ENCODE assay signal across 1 cellular context in genomic region chr9:6788175-6789016, GRCh38.
TF ChIP-seq lines count a peak whose summit lies in the region.

No MANE protein-coding gene starts in this region.

TF ChIP-seq in HepG2, 621 proteins besides CTCF, POLR2A, EP300 and RAD21 (continued from another document and continues in another):
- TF ChIP-seq KDM6A (CRISPR knock-in tag; IDR thresholded peaks at IDR 0.05; ENCODE audit: low read depth) (peak; percentile 50), HMGXB3 (CRISPR knock-in tag; IDR thresholded peaks at IDR 0.05; ENCODE audit: borderline replicate concordance) (no peak), ZNF160 (CRISPR knock-in tag; IDR thresholded peaks at IDR 0.05) (no peak), KDM5B (CRISPR knock-in tag; IDR thresholded peaks at IDR 0.05; ENCODE audit: borderline replicate concordance) (0 out of 2 replicates have a peak, but pooled peaks have one; percentile 18), ZFP90 (CRISPR knock-in tag; IDR thresholded peaks at IDR 0.05; ENCODE audit: borderline replicate concordance) (no peak), ZSCAN20 (CRISPR knock-in tag; IDR thresholded peaks at IDR 0.05; ENCODE audit: borderline replicate concordance) (no peak), BCL6 (CRISPR knock-in tag; IDR thresholded peaks at IDR 0.05) (peak; percentile 58), HMGA1 (CRISPR knock-in tag; conservative IDR thresholded peaks at IDR 0.05) (no peak), ZNF891 (CRISPR knock-in tag; IDR thresholded peaks at IDR 0.05) (no peak), TEAD3 (CRISPR knock-in tag; optimal IDR thresholded peaks at IDR 0.05; ENCODE audit: borderline replicate concordance) (peak; percentile 72), HNF4A (CRISPR knock-in tag; IDR thresholded peaks at IDR 0.05) (peak; percentile 82), ZNF619 (CRISPR knock-in tag; IDR thresholded peaks at IDR 0.05) (no peak), SP2 (CRISPR knock-in tag; IDR thresholded peaks at IDR 0.05) (no peak), ZMAT5 (CRISPR knock-in tag; IDR thresholded peaks at IDR 0.05; ENCODE audit: borderline replicate concordance, low read depth) (no peak), JUNB (CRISPR knock-in tag; IDR thresholded peaks at IDR 0.05; ENCODE audit: borderline replicate concordance) (peak; percentile 92), ATF5 (CRISPR knock-in tag; IDR thresholded peaks at IDR 0.05; ENCODE audit: low read depth) (peak; percentile 49; the same call in 1 of the 2 replicates), MBNL3 (CRISPR knock-in tag; conservative IDR thresholded peaks at IDR 0.05) (no peak), SATB2 (CRISPR knock-in tag; IDR thresholded peaks at IDR 0.05) (no peak), ZMYM4 (CRISPR knock-in tag; IDR thresholded peaks at IDR 0.05) (no peak), ZNF570 (CRISPR knock-in tag; IDR thresholded peaks at IDR 0.05; ENCODE audit: borderline replicate concordance) (no peak), NFE2 (CRISPR knock-in tag; IDR thresholded peaks at IDR 0.05) (0 out of 2 replicates have a peak, but pooled peaks have one; percentile 38), ZNF678 (CRISPR knock-in tag; IDR thresholded peaks at IDR 0.05) (no peak), AHR (CRISPR knock-in tag; IDR thresholded peaks at IDR 0.05) (no peak), PRMT3 (CRISPR knock-in tag; IDR thresholded peaks at IDR 0.05; ENCODE audit: borderline replicate concordance, low read depth) (0 out of 2 replicates have a peak, but pooled peaks have one; percentile 64), HMGXB4 (CRISPR knock-in tag; IDR thresholded peaks at IDR 0.05; ENCODE audit: borderline replicate concordance in 1 of 2, low read depth in 1 of 2) (peak in 1 of 2 experiments; percentile 24; a peak in 1 of 4 replicates), ZNF740 (CRISPR knock-in tag; IDR thresholded peaks at IDR 0.05) (no peak), POLR2AphosphoS5 (IDR thresholded peaks at IDR 0.05; ENCODE audit: low read depth, low read length) (peak; percentile 67), ZNF17 (CRISPR knock-in tag; IDR thresholded peaks at IDR 0.05) (no peak), PAX8 (CRISPR knock-in tag; IDR thresholded peaks at IDR 0.05; ENCODE audit: borderline replicate concordance) (no peak), ZNF878 (CRISPR knock-in tag; IDR thresholded peaks at IDR 0.05) (no peak), ISL2 (CRISPR knock-in tag; IDR thresholded peaks at IDR 0.05) (0 out of 2 replicates have a peak, but pooled peaks have one; percentile 16), PHF8 (CRISPR knock-in tag; IDR thresholded peaks at IDR 0.05) (no peak; the same call in 1 of the 2 replicates), MTA3 (CRISPR knock-in tag; IDR thresholded peaks at IDR 0.05) (no peak), JDP2 (CRISPR knock-in tag; IDR thresholded peaks at IDR 0.05; ENCODE audit: borderline replicate concordance) (no peak), MEIS1 (CRISPR knock-in tag; IDR thresholded peaks at IDR 0.05; ENCODE audit: borderline replicate concordance) (0 out of 2 replicates have a peak, but pooled peaks have one; percentile 17), ZNF549 (CRISPR knock-in tag; IDR thresholded peaks at IDR 0.05) (no peak), SOX5 (CRISPR knock-in tag; IDR thresholded peaks at IDR 0.05; ENCODE audit: borderline replicate concordance) (peak; percentile 87)
- TF ChIP-seq, protein P1, sequence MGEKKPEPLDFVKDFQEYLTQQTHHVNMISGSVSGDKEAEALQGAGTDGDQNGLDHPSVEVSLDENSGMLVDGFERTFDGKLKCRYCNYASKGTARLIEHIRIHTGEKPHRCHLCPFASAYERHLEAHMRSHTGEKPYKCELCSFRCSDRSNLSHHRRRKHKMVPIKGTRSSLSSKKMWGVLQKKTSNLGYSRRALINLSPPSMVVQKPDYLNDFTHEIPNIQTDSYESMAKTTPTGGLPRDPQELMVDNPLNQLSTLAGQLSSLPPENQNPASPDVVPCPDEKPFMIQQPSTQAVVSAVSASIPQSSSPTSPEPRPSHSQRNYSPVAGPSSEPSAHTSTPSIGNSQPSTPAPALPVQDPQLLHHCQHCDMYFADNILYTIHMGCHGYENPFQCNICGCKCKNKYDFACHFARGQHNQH (CRISPR knock-in tag; IDR thresholded peaks at IDR 0.05) = no peak
- TF ChIP-seq, protein P2, sequence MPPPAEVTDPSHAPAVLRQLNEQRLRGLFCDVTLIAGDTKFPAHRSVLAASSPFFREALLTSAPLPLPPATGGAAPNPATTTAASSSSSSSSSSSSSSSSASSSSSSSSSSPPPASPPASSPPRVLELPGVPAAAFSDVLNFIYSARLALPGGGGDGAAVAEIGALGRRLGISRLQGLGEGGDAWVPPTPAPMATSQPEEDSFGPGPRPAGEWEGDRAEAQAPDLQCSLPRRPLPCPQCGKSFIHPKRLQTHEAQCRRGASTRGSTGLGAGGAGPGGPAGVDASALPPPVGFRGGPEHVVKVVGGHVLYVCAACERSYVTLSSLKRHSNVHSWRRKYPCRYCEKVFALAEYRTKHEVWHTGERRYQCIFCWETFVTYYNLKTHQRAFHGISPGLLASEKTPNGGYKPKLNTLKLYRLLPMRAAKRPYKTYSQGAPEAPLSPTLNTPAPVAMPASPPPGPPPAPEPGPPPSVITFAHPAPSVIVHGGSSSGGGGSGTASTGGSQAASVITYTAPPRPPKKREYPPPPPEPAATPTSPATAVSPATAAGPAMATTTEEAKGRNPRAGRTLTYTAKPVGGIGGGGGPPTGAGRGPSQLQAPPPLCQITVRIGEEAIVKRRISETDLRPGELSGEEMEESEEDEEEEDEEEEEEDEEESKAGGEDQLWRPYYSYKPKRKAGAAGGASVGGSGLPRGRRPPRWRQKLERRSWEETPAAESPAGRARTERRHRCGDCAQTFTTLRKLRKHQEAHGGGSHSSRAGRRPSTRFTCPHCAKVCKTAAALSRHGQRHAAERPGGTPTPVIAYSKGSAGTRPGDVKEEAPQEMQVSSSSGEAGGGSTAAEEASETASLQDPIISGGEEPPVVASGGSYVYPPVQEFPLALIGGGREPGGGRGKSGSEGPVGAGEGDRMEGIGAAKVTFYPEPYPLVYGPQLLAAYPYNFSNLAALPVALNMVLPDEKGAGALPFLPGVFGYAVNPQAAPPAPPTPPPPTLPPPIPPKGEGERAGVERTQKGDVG (CRISPR knock-in tag; IDR thresholded peaks at IDR 0.05; ENCODE audit: borderline replicate concordance) = no peak
- TF ChIP-seq, protein P3, sequence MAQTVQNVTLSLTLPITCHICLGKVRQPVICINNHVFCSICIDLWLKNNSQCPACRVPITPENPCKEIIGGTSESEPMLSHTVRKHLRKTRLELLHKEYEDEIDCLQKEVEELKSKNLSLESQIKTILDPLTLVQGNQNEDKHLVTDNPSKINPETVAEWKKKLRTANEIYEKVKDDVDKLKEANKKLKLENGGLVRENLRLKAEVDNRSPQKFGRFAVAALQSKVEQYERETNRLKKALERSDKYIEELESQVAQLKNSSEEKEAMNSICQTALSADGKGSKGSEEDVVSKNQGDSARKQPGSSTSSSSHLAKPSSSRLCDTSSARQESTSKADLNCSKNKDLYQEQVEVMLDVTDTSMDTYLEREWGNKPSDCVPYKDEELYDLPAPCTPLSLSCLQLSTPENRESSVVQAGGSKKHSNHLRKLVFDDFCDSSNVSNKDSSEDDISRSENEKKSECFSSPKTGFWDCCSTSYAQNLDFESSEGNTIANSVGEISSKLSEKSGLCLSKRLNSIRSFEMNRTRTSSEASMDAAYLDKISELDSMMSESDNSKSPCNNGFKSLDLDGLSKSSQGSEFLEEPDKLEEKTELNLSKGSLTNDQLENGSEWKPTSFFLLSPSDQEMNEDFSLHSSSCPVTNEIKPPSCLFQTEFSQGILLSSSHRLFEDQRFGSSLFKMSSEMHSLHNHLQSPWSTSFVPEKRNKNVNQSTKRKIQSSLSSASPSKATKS (CRISPR knock-in tag; IDR thresholded peaks at IDR 0.05) = no peak
- TF ChIP-seq, protein P4, sequence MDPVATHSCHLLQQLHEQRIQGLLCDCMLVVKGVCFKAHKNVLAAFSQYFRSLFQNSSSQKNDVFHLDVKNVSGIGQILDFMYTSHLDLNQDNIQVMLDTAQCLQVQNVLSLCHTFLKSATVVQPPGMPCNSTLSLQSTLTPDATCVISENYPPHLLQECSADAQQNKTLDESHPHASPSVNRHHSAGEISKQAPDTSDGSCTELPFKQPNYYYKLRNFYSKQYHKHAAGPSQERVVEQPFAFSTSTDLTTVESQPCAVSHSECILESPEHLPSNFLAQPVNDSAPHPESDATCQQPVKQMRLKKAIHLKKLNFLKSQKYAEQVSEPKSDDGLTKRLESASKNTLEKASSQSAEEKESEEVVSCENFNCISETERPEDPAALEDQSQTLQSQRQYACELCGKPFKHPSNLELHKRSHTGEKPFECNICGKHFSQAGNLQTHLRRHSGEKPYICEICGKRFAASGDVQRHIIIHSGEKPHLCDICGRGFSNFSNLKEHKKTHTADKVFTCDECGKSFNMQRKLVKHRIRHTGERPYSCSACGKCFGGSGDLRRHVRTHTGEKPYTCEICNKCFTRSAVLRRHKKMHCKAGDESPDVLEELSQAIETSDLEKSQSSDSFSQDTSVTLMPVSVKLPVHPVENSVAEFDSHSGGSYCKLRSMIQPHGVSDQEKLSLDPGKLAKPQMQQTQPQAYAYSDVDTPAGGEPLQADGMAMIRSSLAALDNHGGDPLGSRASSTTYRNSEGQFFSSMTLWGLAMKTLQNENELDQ (CRISPR knock-in tag; IDR thresholded peaks at IDR 0.05; ENCODE audit: borderline replicate concordance) = no peak
- TF ChIP-seq, protein P5, sequence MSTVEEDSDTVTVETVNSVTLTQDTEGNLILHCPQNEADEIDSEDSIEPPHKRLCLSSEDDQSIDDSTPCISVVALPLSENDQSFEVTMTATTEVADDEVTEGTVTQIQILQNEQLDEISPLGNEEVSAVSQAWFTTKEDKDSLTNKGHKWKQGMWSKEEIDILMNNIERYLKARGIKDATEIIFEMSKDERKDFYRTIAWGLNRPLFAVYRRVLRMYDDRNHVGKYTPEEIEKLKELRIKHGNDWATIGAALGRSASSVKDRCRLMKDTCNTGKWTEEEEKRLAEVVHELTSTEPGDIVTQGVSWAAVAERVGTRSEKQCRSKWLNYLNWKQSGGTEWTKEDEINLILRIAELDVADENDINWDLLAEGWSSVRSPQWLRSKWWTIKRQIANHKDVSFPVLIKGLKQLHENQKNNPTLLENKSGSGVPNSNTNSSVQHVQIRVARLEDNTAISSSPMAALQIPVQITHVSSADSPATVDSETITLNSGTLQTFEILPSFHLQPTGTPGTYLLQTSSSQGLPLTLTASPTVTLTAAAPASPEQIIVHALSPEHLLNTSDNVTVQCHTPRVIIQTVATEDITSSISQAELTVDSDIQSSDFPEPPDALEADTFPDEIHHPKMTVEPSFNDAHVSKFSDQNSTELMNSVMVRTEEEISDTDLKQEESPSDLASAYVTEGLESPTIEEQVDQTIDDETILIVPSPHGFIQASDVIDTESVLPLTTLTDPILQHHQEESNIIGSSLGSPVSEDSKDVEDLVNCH (CRISPR knock-in tag; IDR thresholded peaks at IDR 0.05) = no peak
- TF ChIP-seq, protein P6, sequence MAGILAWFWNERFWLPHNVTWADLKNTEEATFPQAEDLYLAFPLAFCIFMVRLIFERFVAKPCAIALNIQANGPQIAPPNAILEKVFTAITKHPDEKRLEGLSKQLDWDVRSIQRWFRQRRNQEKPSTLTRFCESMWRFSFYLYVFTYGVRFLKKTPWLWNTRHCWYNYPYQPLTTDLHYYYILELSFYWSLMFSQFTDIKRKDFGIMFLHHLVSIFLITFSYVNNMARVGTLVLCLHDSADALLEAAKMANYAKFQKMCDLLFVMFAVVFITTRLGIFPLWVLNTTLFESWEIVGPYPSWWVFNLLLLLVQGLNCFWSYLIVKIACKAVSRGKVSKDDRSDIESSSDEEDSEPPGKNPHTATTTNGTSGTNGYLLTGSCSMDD (CRISPR knock-in tag; IDR thresholded peaks at IDR 0.05) = no peak
